ENCODE assay signal across 14 cellular contexts in the genomic region with DNA sequence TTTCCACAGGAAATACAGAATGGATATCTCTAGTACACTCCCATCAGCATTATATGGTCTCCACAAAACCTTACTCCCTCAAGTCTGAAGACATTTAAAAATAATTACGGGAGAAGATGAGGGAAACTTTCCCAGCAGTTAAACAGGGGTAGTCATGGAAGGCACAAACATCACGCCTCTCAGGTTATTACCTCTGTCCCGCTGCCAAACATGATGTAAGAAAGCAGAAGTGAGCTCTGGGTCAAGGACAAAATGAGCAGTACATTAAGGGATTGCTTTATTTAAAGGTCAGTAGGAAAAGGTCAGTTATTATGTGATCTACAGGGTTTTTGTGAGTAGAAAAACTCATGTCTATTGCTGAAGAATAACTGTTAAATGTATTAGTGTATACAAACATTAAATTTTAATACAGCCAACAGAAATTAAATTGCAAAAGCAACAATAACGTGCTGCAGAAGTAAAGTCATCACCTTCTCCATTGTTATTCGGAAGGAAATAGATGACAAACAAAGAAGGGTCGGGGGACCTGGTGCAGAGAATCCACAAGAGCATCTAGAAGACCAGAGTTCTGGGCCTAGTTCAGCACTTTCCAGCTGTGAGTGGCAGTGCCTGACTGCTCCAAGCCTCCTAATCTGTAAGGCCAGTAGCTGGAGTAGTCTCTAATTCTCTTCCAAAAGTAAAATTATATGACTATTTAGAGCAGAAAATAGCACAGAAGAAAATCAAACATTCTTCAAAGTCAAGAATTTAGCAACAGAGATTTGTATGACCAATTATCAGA.
DNase-seq lines count a peak whose midpoint lies in the region; ATAC-seq, FAIRE-seq and TF ChIP-seq lines count a peak whose summit lies in the region.
"Had no signal": no experiment of that assay in that cellular context is flagged by ENCODE, and none has a peak within 500 bp of the region (broad histone marks: within the 10 kb centered on the region; RNA-seq: fewer than 3 reads in every experiment).

No MANE protein-coding gene starts in this region.

- 43 to 45% methylated on average over 6 of the region's 6 CpGs for WGBS in heart right ventricle, 2 donors
- WGBS in prostate gland: 62% methylated on average over 6 of the region's 6 CpGs

- H3K4me3 ChIP-seq in heart right ventricle (no peak overlapping the region), prostate gland (no peak overlapping the region), HAP-1 (no peak overlapping the region)
- H3K4me3 ChIP-seq: testis had no signal

- TF ChIP-seq CTCF in heart right ventricle (IDR thresholded peaks at IDR 0.05) (no peak), prostate gland (IDR thresholded peaks at IDR 0.05) (no peak)

- no peak for FAIRE-seq in GM12891 (lab: Jason Lieb, UNC)
- FAIRE-seq: TTC549 had no signal

- H3K9me3 ChIP-seq in heart right ventricle (no peaks in the 10 kb centered on the region), prostate gland (no peaks in the 10 kb centered on the region), HAP-1 (no peaks in the 10 kb centered on the region)
- H3K9me3 ChIP-seq: testis had no signal

- H3K27ac ChIP-seq in heart right ventricle (peak overlapping the region in 5 of 10 donors; percentile 4 to 72 (median 37)), prostate gland (peak overlapping the region in 1 of 2 donors; percentile 1)
- H3K27ac ChIP-seq: epithelial cell of prostate had no signal

- H3K4me1 ChIP-seq in heart right ventricle: peaks cover 0 to 46% (median 24%) of the 10 kb centered on the region in 9 donors
- H3K4me1 ChIP-seq in prostate gland (replicated peaks): no peaks in the 10 kb centered on the region
- H3K4me1 ChIP-seq in HAP-1: peaks cover 35% of the 10 kb centered on the region

- intact Hi-C loops in heart right ventricle (cut with DNase I): loop anchor here in 4 of 10 donors (5.0 to 10.0 kb wide), 2 partner anchors 171 to 479 kb away; partner anchors contain the start of gene PPP3CA (in 4 of the 4)
- intact Hi-C loops in prostate gland (cut with DNase I): no loop called here

- DNase-seq in GM12891 (ENCODE audit: insufficient read length, low spot score) (no peak), NCI-H2227 treated with DMSO at 0.1 percent for 48 hours (lab: John Stamatoyannopoulos, UW) (peak; percentile 55), heart right ventricle (peak in 1 of 2 donors; percentile 38), prostate gland (ENCODE audit: low spot score) (peak; percentile 18), HuH-7.5 (ENCODE audit: low spot score) (no peak), T-helper 1 cell (no peak), Kasumi-1 (lab: John Stamatoyannopoulos, UW) (no peak), HAP-1 (ENCODE audit: low spot score in 2 of 2) (no peak)
- DNase-seq: activated naive CD4-positive, alpha-beta T cell treated with anti-CD3 and anti-CD28 coated beads, Interleukin-2, amount 10 ng/mL, durations not matched to agents 7 days and 5 days; H9; NCI-H1930; testis had no signal

- in situ Hi-C loops in HAP-1 (cut with MboI; ENCODE audit: low sequenced_read_pairs): no loop called here

- H3K27me3 ChIP-seq in heart right ventricle (no peaks in the 10 kb centered on the region), prostate gland (replicated peaks; ENCODE audit: insufficient read depth) (no peaks in the 10 kb centered on the region), HAP-1 (ENCODE audit: low read depth) (no peaks in the 10 kb centered on the region)
- H3K27me3 ChIP-seq: testis had no signal

- TF ChIP-seq POLR2A in GM12891 (IDR thresholded peaks at IDR 0.05; ENCODE audit: low read depth, low read length) (no peak), prostate gland (IDR thresholded peaks at IDR 0.05) (no peak)

- no peaks in the 10 kb centered on the region for H3K36me3 ChIP-seq in heart right ventricle
- H3K36me3 ChIP-seq in prostate gland: no peaks in the 10 kb centered on the region
- no peaks in the 10 kb centered on the region for H3K36me3 ChIP-seq in HAP-1 (replicated peaks)

- ATAC-seq in heart right ventricle: peak; percentile 71 to 92 (median 88)

TF ChIP-seq in GM12891, 5 proteins besides CTCF, POLR2A, EP300 and RAD21:
- TF ChIP-seq SPI1 (IDR thresholded peaks at IDR 0.05; ENCODE audit: low read depth, low read length) (peak; percentile 40), POU2F2 (IDR thresholded peaks at IDR 0.05; ENCODE audit: low read depth, low read length) (no peak)

Comparison
In these comparisons a context has a peak if more than half of its experiments do, and no peak if none do; other contexts are left out.
1. DNase-seq: peak in NCI-H2227 treated with DMSO at 0.1 percent for 48 hours (single experiment) and prostate gland (single experiment); none in GM12891 (single experiment), HuH-7.5 (single experiment), T-helper 1 cell (0 of 5), Kasumi-1 (0 of 2) and HAP-1 (0 of 2).